Comparison of ENCODE assay signal across 1 cellular context in the genomic region with DNA sequence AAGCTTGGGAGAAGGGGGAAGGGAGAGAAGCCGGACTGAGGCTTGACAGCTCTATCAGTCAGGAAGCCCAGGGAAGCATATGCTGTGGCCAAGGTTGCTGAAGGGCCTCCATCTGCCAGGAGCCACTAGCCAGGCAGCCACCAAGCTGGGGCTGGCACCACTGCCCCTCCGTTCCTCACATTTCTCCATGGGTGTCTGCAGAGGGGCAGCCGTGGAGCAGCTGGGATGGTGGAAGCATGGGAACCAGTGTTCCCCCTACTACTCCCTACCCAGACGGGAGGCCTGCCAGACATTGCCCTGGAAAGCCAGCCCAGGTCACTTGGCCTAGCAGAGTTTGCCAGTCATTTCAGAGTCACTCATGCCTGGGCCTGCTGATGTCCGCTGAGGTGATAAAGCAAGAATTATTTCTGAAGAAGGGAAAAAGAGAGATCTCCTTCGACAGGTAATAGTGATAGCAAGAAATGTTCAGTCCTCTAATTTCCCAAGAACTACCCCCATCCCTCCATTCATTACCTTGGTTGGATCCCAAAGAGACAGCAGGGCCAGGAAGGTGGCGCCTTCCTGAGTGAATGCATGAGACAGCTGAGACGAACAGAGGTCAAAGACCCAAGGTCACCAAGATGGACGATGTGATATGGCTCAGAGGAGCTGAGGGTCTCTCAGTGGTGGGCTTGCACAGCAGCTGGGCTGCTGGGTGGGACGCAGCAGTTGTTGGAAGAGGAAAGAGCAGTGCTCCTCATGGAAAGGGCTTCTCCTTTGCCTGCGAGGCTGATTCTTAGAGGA.
A peak's percentile ranks its signal among the peaks of the same experiment; 100 is the strongest.
TF ChIP-seq lines count a peak whose summit lies in the region.

No MANE protein-coding gene starts in this region.

TF ChIP-seq in K562, 482 proteins besides CTCF, POLR2A, EP300 and RAD21:
- TF ChIP-seq ESRRA (IDR thresholded peaks at IDR 0.05; ENCODE audit: borderline replicate concordance, low read depth) (peak; percentile 93), ZNF57 (CRISPR knock-in tag; IDR thresholded peaks at IDR 0.05) (no peak)
